ENCODE assay signal across 8 cellular contexts in genomic region chr3:49813497-49814174, GRCh38. TPM values are rescaled to one million over a fixed set of nuclear protein-coding genes. Genes with fewer than 3 reads are reported as not detected.
DNase-seq lines count a peak whose midpoint lies in the region; ATAC-seq and FAIRE-seq lines count a peak whose summit lies in the region.

A gene with protein sequence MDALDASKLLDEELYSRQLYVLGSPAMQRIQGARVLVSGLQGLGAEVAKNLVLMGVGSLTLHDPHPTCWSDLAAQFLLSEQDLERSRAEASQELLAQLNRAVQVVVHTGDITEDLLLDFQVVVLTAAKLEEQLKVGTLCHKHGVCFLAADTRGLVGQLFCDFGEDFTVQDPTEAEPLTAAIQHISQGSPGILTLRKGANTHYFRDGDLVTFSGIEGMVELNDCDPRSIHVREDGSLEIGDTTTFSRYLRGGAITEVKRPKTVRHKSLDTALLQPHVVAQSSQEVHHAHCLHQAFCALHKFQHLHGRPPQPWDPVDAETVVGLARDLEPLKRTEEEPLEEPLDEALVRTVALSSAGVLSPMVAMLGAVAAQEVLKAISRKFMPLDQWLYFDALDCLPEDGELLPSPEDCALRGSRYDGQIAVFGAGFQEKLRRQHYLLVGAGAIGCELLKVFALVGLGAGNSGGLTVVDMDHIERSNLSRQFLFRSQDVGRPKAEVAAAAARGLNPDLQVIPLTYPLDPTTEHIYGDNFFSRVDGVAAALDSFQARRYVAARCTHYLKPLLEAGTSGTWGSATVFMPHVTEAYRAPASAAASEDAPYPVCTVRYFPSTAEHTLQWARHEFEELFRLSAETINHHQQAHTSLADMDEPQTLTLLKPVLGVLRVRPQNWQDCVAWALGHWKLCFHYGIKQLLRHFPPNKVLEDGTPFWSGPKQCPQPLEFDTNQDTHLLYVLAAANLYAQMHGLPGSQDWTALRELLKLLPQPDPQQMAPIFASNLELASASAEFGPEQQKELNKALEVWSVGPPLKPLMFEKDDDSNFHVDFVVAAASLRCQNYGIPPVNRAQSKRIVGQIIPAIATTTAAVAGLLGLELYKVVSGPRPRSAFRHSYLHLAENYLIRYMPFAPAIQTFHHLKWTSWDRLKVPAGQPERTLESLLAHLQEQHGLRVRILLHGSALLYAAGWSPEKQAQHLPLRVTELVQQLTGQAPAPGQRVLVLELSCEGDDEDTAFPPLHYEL (minus strand): TSS chr3:49813953. CDS start chr3:49813787, 166 bp downstream.

- H3K4me1 ChIP-seq in right cardiac atrium (ENCODE audit: control insufficient read depth, insufficient read depth, low read length) = peaks cover 10% of the 10 kb centered on the region
- peaks cover 0 to 2% of the 10 kb centered on the region in 2 donors for H3K4me1 ChIP-seq in small intestine (ENCODE audit: control insufficient read depth in 2 of 2, insufficient read depth in 1 of 2, low read depth in 1 of 2, low read length in 1 of 2)

- 7% methylated on average over 9 of the region's 9 CpGs for WGBS in right cardiac atrium
- 2 to 5% (median 4%) methylated on average over 9 of the region's 9 CpGs for WGBS in small intestine, 3 donors

- intact Hi-C loops in right cardiac atrium (cut with DNase I) = no loop called here

- H3K9me3 ChIP-seq in right cardiac atrium (ENCODE audit: control insufficient read depth, low read length) (no peaks in the 10 kb centered on the region), small intestine (ENCODE audit: control insufficient read depth, low read depth) (no peaks in the 10 kb centered on the region)

- H3K4me3 ChIP-seq in right cardiac atrium (ENCODE audit: low read length) = peak within 1 kb of the TSS; percentile 49
- peak within 1 kb of the TSS; percentile 60 for H3K4me3 ChIP-seq in small intestine (ENCODE audit: low read depth in 1 of 2, low read length in 2 of 2)

- DNase-seq in COLO668 (lab: John Stamatoyannopoulos, UW; ENCODE audit: unreplicated experiment) (peak; percentile 3), NOMO-1 treated with DMSO at 0.1 percent for 48 hours (lab: John Stamatoyannopoulos, UW; ENCODE audit: unreplicated experiment) (peak; percentile 82), amniotic stem cell (lab: John Stamatoyannopoulos, UW) (peak; percentile 19), right cardiac atrium (peak; percentile 48 to 83 (median 74)), small intestine (peak; percentile 85), NCI-H526 (lab: John Stamatoyannopoulos, UW) (no peak)
- DNase-seq in effector CD8-positive, alpha-beta T cell (lab: John Stamatoyannopoulos, UW) = no peak

- ATAC-seq in GM21529 (IDR thresholded peaks at IDR 0.05; ENCODE audit: unreplicated experiment) (peak; percentile 85), right cardiac atrium (peak; percentile 91 to 93)

- H3K27me3 ChIP-seq in right cardiac atrium (ENCODE audit: control insufficient read depth, insufficient read depth) (no peaks in the 10 kb centered on the region), small intestine (ENCODE audit: control insufficient read depth in 2 of 2, insufficient read depth in 2 of 2, low read length in 2 of 2) (no peaks in the 10 kb centered on the region)

- H3K27ac ChIP-seq in right cardiac atrium (ENCODE audit: low read length) (peak within 1 kb of the TSS; percentile 91), small intestine (ENCODE audit: low read depth in 1 of 2, low read length in 1 of 2) (peak within 1 kb of the TSS; percentile 80 to 96)

- FAIRE-seq in small intestine (lab: Jason Lieb, UNC) = no peak

- peaks cover 0 to 2% of the 10 kb centered on the region in 2 donors for H3K36me3 ChIP-seq in small intestine (ENCODE audit: control insufficient read depth in 2 of 2, insufficient read depth in 2 of 2, low read length in 2 of 2)

RNA-seq across cellular contexts. Expression of the gene that starts here (rescaled TPM):
- total RNA-seq in right cardiac atrium = 10 to 100 TPM; 25.5 to 40.5 (median 38.2) TPM
- 25.1 TPM for polyA plus RNA-seq in right cardiac atrium
- 100 to 1,000 TPM in 1 of 3 donors, 10 to 100 TPM in 2; 52.1 to 160 (median 86.5) TPM for polyA plus RNA-seq in small intestine

Comparison
In these comparisons a context has a peak if more than half of its experiments do, and no peak if none do; other contexts are left out.
1. DNase-seq: peak in COLO668 (single experiment), NOMO-1 treated with DMSO at 0.1 percent for 48 hours (single experiment), amniotic stem cell (single experiment), right cardiac atrium (3 of 3) and small intestine (single experiment); none in NCI-H526 (0 of 2) and effector CD8-positive, alpha-beta T cell (single experiment).